8 cellular contexts compared by ENCODE assay signal in the genomic region with DNA sequence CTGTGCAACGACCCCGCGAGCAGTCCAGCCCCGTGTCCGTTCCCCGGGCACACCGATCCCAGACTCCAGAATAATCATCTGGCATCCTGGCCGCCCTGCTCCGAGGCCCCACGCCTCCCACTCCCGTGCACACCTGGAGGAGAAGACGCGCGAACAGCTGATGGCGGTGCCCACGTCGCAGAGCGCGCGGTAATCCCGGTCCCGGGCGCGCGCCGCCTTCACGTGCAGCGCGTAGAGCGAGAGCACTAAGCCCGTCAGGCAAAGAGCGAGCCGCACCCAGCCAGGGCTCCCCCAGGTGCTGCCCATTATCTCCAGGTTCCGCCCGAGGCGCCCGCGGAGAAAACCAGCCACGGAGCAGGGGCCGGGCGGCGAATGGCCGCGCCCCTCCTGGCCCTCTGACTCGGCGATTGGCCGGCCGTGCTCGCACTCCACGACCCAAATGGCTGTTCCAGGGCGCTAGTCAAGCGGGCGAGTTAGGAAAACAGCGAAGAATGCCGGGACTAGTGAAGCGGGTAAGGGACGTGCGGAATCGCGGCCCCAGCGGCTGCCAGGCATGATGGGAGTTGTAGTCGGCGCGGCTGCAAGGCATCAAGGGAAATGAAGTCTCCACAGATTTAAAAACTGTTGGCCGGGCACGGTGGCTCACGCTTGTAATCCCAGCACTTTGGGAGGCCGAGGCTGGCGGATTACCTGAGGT. TPM values are rescaled to one million over a fixed set of nuclear protein-coding genes. Genes with fewer than 3 reads are reported as not detected.
A peak's percentile ranks its signal among the peaks of the same experiment; 100 is the strongest.
DNase-seq lines count a peak whose midpoint lies in the region; ATAC-seq, FAIRE-seq and TF ChIP-seq lines count a peak whose summit lies in the region.

A gene (minus strand): TSS at position 374 of the 697 bp plus-strand sequence. CDS start 68 bp downstream, at position 306.

- peaks cover 14% of the 10 kb centered on the region for H3K4me1 ChIP-seq in mucosa of descending colon (ENCODE audit: low read depth)

- intact Hi-C loops in mucosa of descending colon (cut with DNase I, micrococcal nuclease): no loop called here

- peak within 1 kb of the TSS; percentile 46 for H3K4me3 ChIP-seq in mucosa of descending colon

- H3K36me3 ChIP-seq in mucosa of descending colon (ENCODE audit: low read depth): no peaks in the 10 kb centered on the region

- TF ChIP-seq CTCF in D721Med (IDR thresholded peaks at IDR 0.05; ENCODE audit: insufficient read depth, missing control alignments): no peak
- no peak for TF ChIP-seq CTCF in mucosa of descending colon (IDR thresholded peaks at IDR 0.05)

- H3K9me3 ChIP-seq in mucosa of descending colon: no peaks in the 10 kb centered on the region

- ATAC-seq in GM21447 (IDR thresholded peaks at IDR 0.05; ENCODE audit: unreplicated experiment): peak; percentile 78
- ATAC-seq in mucosa of descending colon: peak; percentile 95

- FAIRE-seq in D721Med (lab: Jason Lieb, UNC): no peak

- DNase-seq in D721Med (ENCODE audit: insufficient read length, low spot score) (peak; percentile 53), HuH-7 (ENCODE audit: low spot score) (peak; percentile 95), OCI-M1 (lab: John Stamatoyannopoulos, UW) (peak; percentile 99), activated T-cell treated with anti-CD3 and anti-CD28 coated beads for 24 hours (ENCODE audit: low read depth) (peak; percentile 87), epidermal melanocyte (ENCODE audit: insufficient read length, low spot score) (peak; percentile 95), mucosa of descending colon (peak; percentile 94 to 96 (median 95))
- DNase-seq in stimulated activated CD8-positive, alpha-beta memory T cell treated with anti-CD3 and anti-CD28 coated beads, Interleukin-4, amount 100 ng/mL, for 24 hours (ENCODE audit: low read depth): peak; percentile 83

RNA-seq across cellular contexts. Expression of the gene that starts here (rescaled TPM):
- total RNA-seq in mucosa of descending colon: 10 to 100 TPM; 31.9 to 67.9 (median 41.3) TPM

Comparison
In these comparisons a context has a peak if more than half of its experiments do, and no peak if none do; other contexts are left out.
1. Peak in every context shown above with its lines: DNase-seq, ATAC-seq and H3K4me3 ChIP-seq.